Comparison of ENCODE assay signal across 1 cellular context in the genomic region with DNA sequence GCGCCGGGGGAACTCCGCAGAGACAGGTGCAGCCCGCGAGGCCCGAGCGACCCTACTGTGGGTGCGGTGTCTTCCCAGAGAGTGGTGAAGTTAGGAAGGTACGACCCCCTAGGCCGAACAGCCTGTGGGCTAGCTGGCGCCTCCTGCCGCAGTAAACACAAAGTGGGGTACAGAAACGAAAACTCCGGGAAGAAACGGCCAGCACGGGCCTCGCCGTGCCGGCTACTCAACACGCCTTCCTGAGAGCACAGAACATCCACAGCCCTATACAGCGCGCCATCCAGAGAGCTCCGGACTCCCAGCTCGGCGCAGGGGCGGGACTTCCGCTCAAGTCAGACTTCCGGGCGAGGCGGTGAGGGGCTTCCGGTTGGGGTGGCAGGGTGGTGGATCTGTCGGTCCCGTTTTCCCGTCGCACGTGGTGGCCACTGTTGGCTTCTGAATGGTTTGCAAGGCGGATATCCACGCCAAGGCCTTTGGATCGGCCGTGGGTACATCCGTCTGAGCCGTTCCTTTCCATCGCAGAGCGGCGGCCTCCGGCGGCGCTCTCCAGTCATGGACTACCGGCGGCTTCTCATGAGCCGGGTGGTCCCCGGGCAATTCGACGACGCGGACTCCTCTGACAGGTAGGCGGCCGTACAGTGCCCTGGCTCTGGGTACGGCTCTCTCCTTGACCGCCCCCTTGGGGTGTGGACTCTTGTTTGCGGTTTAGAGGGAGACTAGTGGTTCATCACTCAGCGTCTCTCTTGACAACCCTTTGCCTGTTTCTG.
TF ChIP-seq lines count a peak whose summit lies in the region.

A gene (minus strand): TSS at position 292 of the 767 bp plus-strand sequence. CDS start 2,569 bp downstream, outside the sequence.
A gene (plus strand): TSS at position 358 of the 767 bp plus-strand sequence. CDS start 195 bp downstream, at position 553.

TF ChIP-seq in K562, 482 proteins besides CTCF, POLR2A, EP300 and RAD21 (continued from another document and continues in another):
- TF ChIP-seq SMC3 (conservative IDR thresholded peaks at IDR 0.05; ENCODE audit: insufficient read depth, low read depth, low read length), result 0 out of 2 replicates have a peak, but pooled peaks have one; percentile 29
- TF ChIP-seq RBM34 (IDR thresholded peaks at IDR 0.05; ENCODE audit: borderline replicate concordance, insufficient read depth, low read length), result no peak
- TF ChIP-seq PHB (CRISPR knock-in tag; IDR thresholded peaks at IDR 0.05), result peak; percentile 89; the same call in 1 of the 2 replicates
- TF ChIP-seq TBP (optimal IDR thresholded peaks at IDR 0.05; ENCODE audit: low read depth, low read length), result peak; percentile 89
- TF ChIP-seq RBM14 (IDR thresholded peaks at IDR 0.05; ENCODE audit: borderline replicate concordance, insufficient read depth, low read depth, low read length), result no peak
- TF ChIP-seq, protein P1, sequence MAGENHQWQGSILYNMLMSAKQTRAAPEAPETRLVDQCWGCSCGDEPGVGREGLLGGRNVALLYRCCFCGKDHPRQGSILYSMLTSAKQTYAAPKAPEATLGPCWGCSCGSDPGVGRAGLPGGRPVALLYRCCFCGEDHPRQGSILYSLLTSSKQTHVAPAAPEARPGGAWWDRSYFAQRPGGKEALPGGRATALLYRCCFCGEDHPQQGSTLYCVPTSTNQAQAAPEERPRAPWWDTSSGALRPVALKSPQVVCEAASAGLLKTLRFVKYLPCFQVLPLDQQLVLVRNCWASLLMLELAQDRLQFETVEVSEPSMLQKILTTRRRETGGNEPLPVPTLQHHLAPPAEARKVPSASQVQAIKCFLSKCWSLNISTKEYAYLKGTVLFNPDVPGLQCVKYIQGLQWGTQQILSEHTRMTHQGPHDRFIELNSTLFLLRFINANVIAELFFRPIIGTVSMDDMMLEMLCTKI (IDR thresholded peaks at IDR 0.05; ENCODE audit: partially characterized antibody), result no peak
- TF ChIP-seq GTF2A2 (tag; IDR thresholded peaks at IDR 0.05), result no peak
- peak; percentile 75 for TF ChIP-seq RB1 (IDR thresholded peaks at IDR 0.05; ENCODE audit: low read depth)
- TF ChIP-seq, protein P2, sequence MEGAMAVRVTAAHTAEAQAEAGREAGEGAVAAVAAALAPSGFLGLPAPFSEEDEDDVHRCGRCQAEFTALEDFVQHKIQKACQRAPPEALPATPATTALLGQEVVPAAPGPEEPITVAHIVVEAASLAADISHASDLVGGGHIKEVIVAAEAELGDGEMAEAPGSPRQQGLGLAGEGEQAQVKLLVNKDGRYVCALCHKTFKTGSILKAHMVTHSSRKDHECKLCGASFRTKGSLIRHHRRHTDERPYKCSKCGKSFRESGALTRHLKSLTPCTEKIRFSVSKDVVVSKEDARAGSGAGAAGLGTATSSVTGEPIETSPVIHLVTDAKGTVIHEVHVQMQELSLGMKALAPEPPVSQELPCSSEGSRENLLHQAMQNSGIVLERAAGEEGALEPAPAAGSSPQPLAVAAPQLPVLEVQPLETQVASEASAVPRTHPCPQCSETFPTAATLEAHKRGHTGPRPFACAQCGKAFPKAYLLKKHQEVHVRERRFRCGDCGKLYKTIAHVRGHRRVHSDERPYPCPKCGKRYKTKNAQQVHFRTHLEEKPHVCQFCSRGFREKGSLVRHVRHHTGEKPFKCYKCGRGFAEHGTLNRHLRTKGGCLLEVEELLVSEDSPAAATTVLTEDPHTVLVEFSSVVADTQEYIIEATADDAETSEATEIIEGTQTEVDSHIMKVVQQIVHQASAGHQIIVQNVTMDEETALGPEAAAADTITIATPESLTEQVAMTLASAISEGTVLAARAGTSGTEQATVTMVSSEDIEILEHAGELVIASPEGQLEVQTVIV (CRISPR knock-in tag; IDR thresholded peaks at IDR 0.05; ENCODE audit: borderline replicate concordance), result no peak
- TF ChIP-seq RCOR1 (IDR thresholded peaks at IDR 0.05; ENCODE audit: borderline replicate concordance in 1 of 2, low read depth in 2 of 2, low read length in 2 of 2), result peak in 1 of 2 experiments; percentile 47; a peak in 1 of 4 replicates
- peak; percentile 93 for TF ChIP-seq ZFX (CRISPR knock-in tag; IDR thresholded peaks at IDR 0.05)
- no peak for TF ChIP-seq ZFP30 (CRISPR knock-in tag; IDR thresholded peaks at IDR 0.05; ENCODE audit: borderline replicate concordance)
- TF ChIP-seq, protein P3, sequence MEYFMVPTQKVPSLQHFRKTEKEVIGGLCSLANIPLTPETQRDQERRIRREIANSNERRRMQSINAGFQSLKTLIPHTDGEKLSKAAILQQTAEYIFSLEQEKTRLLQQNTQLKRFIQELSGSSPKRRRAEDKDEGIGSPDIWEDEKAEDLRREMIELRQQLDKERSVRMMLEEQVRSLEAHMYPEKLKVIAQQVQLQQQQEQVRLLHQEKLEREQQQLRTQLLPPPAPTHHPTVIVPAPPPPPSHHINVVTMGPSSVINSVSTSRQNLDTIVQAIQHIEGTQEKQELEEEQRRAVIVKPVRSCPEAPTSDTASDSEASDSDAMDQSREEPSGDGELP (CRISPR knock-in tag; IDR thresholded peaks at IDR 0.05; ENCODE audit: borderline replicate concordance), result peak; percentile 87; the same call in 1 of the 2 replicates
- TF ChIP-seq ZNF77 (CRISPR knock-in tag; IDR thresholded peaks at IDR 0.05), result no peak
- TF ChIP-seq ELF2 (CRISPR knock-in tag; IDR thresholded peaks at IDR 0.05), result peak; percentile 81; the same call in 1 of the 2 replicates
- TF ChIP-seq NFIX (CRISPR knock-in tag; IDR thresholded peaks at IDR 0.05; ENCODE audit: low read depth), result no peak
- TF ChIP-seq CTBP1 (IDR thresholded peaks at IDR 0.05; ENCODE audit: borderline replicate concordance), result peak; percentile 77
- peak; percentile 59; the same call in 1 of the 2 replicates for TF ChIP-seq CREB1 (IDR thresholded peaks at IDR 0.05)
- TF ChIP-seq CREB1 (CRISPR knock-in tag; IDR thresholded peaks at IDR 0.05), result peak; percentile 61
- peak; percentile 89 for TF ChIP-seq ELF1 (tag; IDR thresholded peaks at IDR 0.05)
- no peak for TF ChIP-seq ZNF644 (tag; IDR thresholded peaks at IDR 0.05; ENCODE audit: low read depth)
- peak; percentile 95 for TF ChIP-seq SAP30 (IDR thresholded peaks at IDR 0.05; ENCODE audit: borderline replicate concordance, insufficient read depth, low read depth, low read length, poor library complexity, severe bottlenecking)
- TF ChIP-seq STAG1 (CRISPR knock-in tag; IDR thresholded peaks at IDR 0.05; ENCODE audit: borderline replicate concordance), result no peak
- no peak for TF ChIP-seq TAF15 (IDR thresholded peaks at IDR 0.05; ENCODE audit: low read depth, low read length)
- no peak for TF ChIP-seq NR2F6 (CRISPR knock-in tag; IDR thresholded peaks at IDR 0.05)
- no peak for TF ChIP-seq CHCHD3 (CRISPR knock-in tag; IDR thresholded peaks at IDR 0.05)
- TF ChIP-seq, protein P4, sequence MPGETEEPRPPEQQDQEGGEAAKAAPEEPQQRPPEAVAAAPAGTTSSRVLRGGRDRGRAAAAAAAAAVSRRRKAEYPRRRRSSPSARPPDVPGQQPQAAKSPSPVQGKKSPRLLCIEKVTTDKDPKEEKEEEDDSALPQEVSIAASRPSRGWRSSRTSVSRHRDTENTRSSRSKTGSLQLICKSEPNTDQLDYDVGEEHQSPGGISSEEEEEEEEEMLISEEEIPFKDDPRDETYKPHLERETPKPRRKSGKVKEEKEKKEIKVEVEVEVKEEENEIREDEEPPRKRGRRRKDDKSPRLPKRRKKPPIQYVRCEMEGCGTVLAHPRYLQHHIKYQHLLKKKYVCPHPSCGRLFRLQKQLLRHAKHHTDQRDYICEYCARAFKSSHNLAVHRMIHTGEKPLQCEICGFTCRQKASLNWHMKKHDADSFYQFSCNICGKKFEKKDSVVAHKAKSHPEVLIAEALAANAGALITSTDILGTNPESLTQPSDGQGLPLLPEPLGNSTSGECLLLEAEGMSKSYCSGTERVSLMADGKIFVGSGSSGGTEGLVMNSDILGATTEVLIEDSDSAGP (CRISPR knock-in tag; IDR thresholded peaks at IDR 0.05), result no peak
- TF ChIP-seq ZEB2 (IDR thresholded peaks at IDR 0.05), result 0 out of 2 replicates have a peak, but pooled peaks have one; percentile 40
- 0 out of 2 replicates have a peak, but pooled peaks have one; percentile 36 for TF ChIP-seq ZBTB1 (CRISPR knock-in tag; IDR thresholded peaks at IDR 0.05; ENCODE audit: borderline replicate concordance, low read depth)
- TF ChIP-seq RBM17 (IDR thresholded peaks at IDR 0.05; ENCODE audit: borderline replicate concordance, low read depth, low read length), result no peak
- no peak for TF ChIP-seq NFE2 (IDR thresholded peaks at IDR 0.05; ENCODE audit: low read depth)
- peak; percentile 56; the same call in 1 of the 2 replicates for TF ChIP-seq LCOR (CRISPR knock-in tag; IDR thresholded peaks at IDR 0.05)
- no peak for TF ChIP-seq U2AF1 (optimal IDR thresholded peaks at IDR 0.05; ENCODE audit: low read depth, low read length)
- TF ChIP-seq, protein P5, sequence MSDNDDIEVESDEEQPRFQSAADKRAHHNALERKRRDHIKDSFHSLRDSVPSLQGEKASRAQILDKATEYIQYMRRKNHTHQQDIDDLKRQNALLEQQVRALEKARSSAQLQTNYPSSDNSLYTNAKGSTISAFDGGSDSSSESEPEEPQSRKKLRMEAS (CRISPR knock-in tag; IDR thresholded peaks at IDR 0.05), result peak; percentile 95
- TF ChIP-seq SMAD4 (CRISPR knock-in tag; conservative IDR thresholded peaks at IDR 0.05), result no peak
- no peak for TF ChIP-seq MAFF (IDR thresholded peaks at IDR 0.05; ENCODE audit: low read length)
- no peak for TF ChIP-seq FOXJ3 (CRISPR knock-in tag; IDR thresholded peaks at IDR 0.05)
- peak; percentile 15 for TF ChIP-seq CCNT2 (IDR thresholded peaks at IDR 0.05; ENCODE audit: borderline replicate concordance, extremely low read depth, insufficient read length, low read depth, low read length)
- no peak for TF ChIP-seq ZNF174 (CRISPR knock-in tag; IDR thresholded peaks at IDR 0.05)
- TF ChIP-seq ZBTB17 (CRISPR knock-in tag; IDR thresholded peaks at IDR 0.05), result no peak
- TF ChIP-seq, protein P6, sequence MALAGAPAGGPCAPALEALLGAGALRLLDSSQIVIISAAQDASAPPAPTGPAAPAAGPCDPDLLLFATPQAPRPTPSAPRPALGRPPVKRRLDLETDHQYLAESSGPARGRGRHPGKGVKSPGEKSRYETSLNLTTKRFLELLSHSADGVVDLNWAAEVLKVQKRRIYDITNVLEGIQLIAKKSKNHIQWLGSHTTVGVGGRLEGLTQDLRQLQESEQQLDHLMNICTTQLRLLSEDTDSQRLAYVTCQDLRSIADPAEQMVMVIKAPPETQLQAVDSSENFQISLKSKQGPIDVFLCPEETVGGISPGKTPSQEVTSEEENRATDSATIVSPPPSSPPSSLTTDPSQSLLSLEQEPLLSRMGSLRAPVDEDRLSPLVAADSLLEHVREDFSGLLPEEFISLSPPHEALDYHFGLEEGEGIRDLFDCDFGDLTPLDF (CRISPR knock-in tag; IDR thresholded peaks at IDR 0.05), result peak; percentile 90
- TF ChIP-seq ZKSCAN1 (IDR thresholded peaks at IDR 0.05; ENCODE audit: low read depth, low read length), result peak; percentile 71
- TF ChIP-seq, protein P7, sequence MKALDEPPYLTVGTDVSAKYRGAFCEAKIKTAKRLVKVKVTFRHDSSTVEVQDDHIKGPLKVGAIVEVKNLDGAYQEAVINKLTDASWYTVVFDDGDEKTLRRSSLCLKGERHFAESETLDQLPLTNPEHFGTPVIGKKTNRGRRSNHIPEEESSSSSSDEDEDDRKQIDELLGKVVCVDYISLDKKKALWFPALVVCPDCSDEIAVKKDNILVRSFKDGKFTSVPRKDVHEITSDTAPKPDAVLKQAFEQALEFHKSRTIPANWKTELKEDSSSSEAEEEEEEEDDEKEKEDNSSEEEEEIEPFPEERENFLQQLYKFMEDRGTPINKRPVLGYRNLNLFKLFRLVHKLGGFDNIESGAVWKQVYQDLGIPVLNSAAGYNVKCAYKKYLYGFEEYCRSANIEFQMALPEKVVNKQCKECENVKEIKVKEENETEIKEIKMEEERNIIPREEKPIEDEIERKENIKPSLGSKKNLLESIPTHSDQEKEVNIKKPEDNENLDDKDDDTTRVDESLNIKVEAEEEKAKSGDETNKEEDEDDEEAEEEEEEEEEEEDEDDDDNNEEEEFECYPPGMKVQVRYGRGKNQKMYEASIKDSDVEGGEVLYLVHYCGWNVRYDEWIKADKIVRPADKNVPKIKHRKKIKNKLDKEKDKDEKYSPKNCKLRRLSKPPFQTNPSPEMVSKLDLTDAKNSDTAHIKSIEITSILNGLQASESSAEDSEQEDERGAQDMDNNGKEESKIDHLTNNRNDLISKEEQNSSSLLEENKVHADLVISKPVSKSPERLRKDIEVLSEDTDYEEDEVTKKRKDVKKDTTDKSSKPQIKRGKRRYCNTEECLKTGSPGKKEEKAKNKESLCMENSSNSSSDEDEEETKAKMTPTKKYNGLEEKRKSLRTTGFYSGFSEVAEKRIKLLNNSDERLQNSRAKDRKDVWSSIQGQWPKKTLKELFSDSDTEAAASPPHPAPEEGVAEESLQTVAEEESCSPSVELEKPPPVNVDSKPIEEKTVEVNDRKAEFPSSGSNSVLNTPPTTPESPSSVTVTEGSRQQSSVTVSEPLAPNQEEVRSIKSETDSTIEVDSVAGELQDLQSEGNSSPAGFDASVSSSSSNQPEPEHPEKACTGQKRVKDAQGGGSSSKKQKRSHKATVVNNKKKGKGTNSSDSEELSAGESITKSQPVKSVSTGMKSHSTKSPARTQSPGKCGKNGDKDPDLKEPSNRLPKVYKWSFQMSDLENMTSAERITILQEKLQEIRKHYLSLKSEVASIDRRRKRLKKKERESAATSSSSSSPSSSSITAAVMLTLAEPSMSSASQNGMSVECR (CRISPR knock-in tag; IDR thresholded peaks at IDR 0.05), result peak; percentile 88
- TF ChIP-seq EGR1 (conservative IDR thresholded peaks at IDR 0.05), result no peak
- peak; percentile 96 for TF ChIP-seq L3MBTL2 (IDR thresholded peaks at IDR 0.05)
- TF ChIP-seq, protein P8, sequence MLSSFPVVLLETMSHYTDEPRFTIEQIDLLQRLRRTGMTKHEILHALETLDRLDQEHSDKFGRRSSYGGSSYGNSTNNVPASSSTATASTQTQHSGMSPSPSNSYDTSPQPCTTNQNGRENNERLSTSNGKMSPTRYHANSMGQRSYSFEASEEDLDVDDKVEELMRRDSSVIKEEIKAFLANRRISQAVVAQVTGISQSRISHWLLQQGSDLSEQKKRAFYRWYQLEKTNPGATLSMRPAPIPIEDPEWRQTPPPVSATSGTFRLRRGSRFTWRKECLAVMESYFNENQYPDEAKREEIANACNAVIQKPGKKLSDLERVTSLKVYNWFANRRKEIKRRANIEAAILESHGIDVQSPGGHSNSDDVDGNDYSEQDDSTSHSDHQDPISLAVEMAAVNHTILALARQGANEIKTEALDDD (IDR thresholded peaks at IDR 0.05), result peak; percentile 57; the same call in 1 of the 2 replicates
- TF ChIP-seq RUNX1 (IDR thresholded peaks at IDR 0.05; ENCODE audit: low read depth), result peak; percentile 25; the same call in 1 of the 2 replicates
